8 cellular contexts compared by ENCODE assay signal in genomic region chr16:19717781-19718623, GRCh38. TPM values are rescaled to one million over a fixed set of nuclear protein-coding genes. Genes with fewer than 3 reads are reported as not detected.
DNase-seq lines count a peak whose midpoint lies in the region; ATAC-seq and TF ChIP-seq lines count a peak whose summit lies in the region.

IQCK (plus strand) TSS chr16:19718271; CDS start chr16:19718307, 36 bp downstream.
A gene with protein sequence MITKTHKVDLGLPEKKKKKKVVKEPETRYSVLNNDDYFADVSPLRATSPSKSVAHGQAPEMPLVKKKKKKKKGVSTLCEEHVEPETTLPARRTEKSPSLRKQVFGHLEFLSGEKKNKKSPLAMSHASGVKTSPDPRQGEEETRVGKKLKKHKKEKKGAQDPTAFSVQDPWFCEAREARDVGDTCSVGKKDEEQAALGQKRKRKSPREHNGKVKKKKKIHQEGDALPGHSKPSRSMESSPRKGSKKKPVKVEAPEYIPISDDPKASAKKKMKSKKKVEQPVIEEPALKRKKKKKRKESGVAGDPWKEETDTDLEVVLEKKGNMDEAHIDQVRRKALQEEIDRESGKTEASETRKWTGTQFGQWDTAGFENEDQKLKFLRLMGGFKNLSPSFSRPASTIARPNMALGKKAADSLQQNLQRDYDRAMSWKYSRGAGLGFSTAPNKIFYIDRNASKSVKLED (minus strand): TSS chr16:19718227. CDS start chr16:19715035, 3,192 bp downstream.

- peak within 1 kb of the TSS; percentile 96 for H2AFZ ChIP-seq in PC-3 (ENCODE audit: low read length)

- WGBS in HUES64: under 1% methylated on average over 88 of the region's 88 CpGs
- WGBS in esophagus squamous epithelium, 2 donors: 1% methylated on average over 21 of the region's 88 CpGs; no CpG with 5 or more reads in 1 of the 2 donors

- H3K9me3 Mint-ChIP-seq in activated T-cell treated with anti-CD3 and anti-CD28 coated beads, Interleukin-2, amount 50 U/mL, for 72 hours: no peaks in the 10 kb centered on the region

- no peak for TF ChIP-seq CTCF in PC-3 (conservative IDR thresholded peaks at IDR 0.05; ENCODE audit: low read depth, low read length)
- peak in 3 of 6 experiments; percentile 9 to 29 (median 12) for TF ChIP-seq CTCF in esophagus squamous epithelium (IDR thresholded peaks at IDR 0.05)

- peak; percentile 92 for ATAC-seq in GM21515 (IDR thresholded peaks at IDR 0.05; ENCODE audit: unreplicated experiment)
- peak; percentile 83 for ATAC-seq in PC-3
- ATAC-seq in activated T-cell treated with anti-CD3 and anti-CD28 coated beads, Interleukin-2, amount 50 U/mL, for 72 hours (replicated peaks in 1 of 2): peak; percentile 96

- no peaks in the 10 kb centered on the region for H3K27me3 Mint-ChIP-seq in activated T-cell treated with anti-CD3 and anti-CD28 coated beads, Interleukin-2, amount 50 U/mL, for 72 hours (ENCODE audit: low read depth)

- H3K36me3 Mint-ChIP-seq in activated T-cell treated with anti-CD3 and anti-CD28 coated beads, Interleukin-2, amount 50 U/mL, for 72 hours (ENCODE audit: insufficient read depth in 2 of 2): peaks cover 3 to 7% of the 10 kb centered on the region in 2 donors

- H3F3A ChIP-seq in PC-3 (ENCODE audit: low read length, unreplicated experiment): no peaks in the 10 kb centered on the region

- H3K4me1 ChIP-seq in HUES64 (ENCODE audit: insufficient read depth, low read length): peaks cover 15% of the 10 kb centered on the region
- peaks cover 22% of the 10 kb centered on the region for H3K4me1 ChIP-seq in PC-3 (ENCODE audit: insufficient read depth, low read length)
- peaks cover 25 to 56% (median 30%) of the 10 kb centered on the region in 3 donors for H3K4me1 ChIP-seq in esophagus squamous epithelium
- peaks cover 4 to 24% of the 10 kb centered on the region in 2 donors for H3K4me1 ChIP-seq in muscle layer of duodenum (ENCODE audit: control insufficient read depth in 1 of 2, insufficient read depth in 2 of 2, low read length in 2 of 2)

- peak within 1 kb of the TSS; percentile 92 to 95 for H3K4me3 Mint-ChIP-seq in activated T-cell treated with anti-CD3 and anti-CD28 coated beads, Interleukin-2, amount 50 U/mL, for 72 hours

- H3K36me3 ChIP-seq in HUES64 (ENCODE audit: insufficient read depth, low read length): peaks cover 33% of the 10 kb centered on the region
- peaks cover 10% of the 10 kb centered on the region; the same call in 1 of the 2 replicates for H3K36me3 ChIP-seq in PC-3 (ENCODE audit: low read depth, low read length)
- peaks cover 4 to 19% (median 12%) of the 10 kb centered on the region in 3 donors for H3K36me3 ChIP-seq in esophagus squamous epithelium
- H3K36me3 ChIP-seq in muscle layer of duodenum (ENCODE audit: control insufficient read depth in 1 of 2, insufficient read depth in 2 of 2, low read length in 2 of 2): peaks cover 9% of the 10 kb centered on the region in 2 donors

- intact Hi-C loops in PC-3 (cut with micrococcal nuclease) (loop anchor here (2.0 to 5.0 kb wide), 4 partner anchors 17 to 167 kb away; partner anchors contain the start of gene GPRC5B), esophagus squamous epithelium (cut with DNase I) (no loop called here)

- POLR2A ChIA-PET in PC-3 (lab: Charles Lee; ENCODE audit: unreplicated experiment): no interaction called here

- H3K27me3 ChIP-seq in HUES64 (ENCODE audit: insufficient read depth, low read length) (no peaks in the 10 kb centered on the region), PC-3 (ENCODE audit: low read length) (no peaks in the 10 kb centered on the region), esophagus squamous epithelium (no peaks in the 10 kb centered on the region), muscle layer of duodenum (ENCODE audit: low read depth, low read length) (no peaks in the 10 kb centered on the region)

- H4K20me1 ChIP-seq in PC-3 (ENCODE audit: low read length): peaks cover 11% of the 10 kb centered on the region

- peak within 1 kb of the TSS; percentile 91 for H3K27ac ChIP-seq in HUES64 (ENCODE audit: low read depth, low read length)
- H3K27ac ChIP-seq in PC-3 (ENCODE audit: low read length): peak within 1 kb of the TSS; percentile 73
- peak within 1 kb of the TSS; percentile 72 to 92 (median 85) for H3K27ac ChIP-seq in esophagus squamous epithelium
- peak within 1 kb of the TSS; percentile 84 for H3K27ac ChIP-seq in muscle layer of duodenum (ENCODE audit: low read length)

- CTCF ChIA-PET in PC-3 (lab: Charles Lee): no interaction called here

- H3K4me1 Mint-ChIP-seq in activated T-cell treated with anti-CD3 and anti-CD28 coated beads, Interleukin-2, amount 50 U/mL, for 72 hours (ENCODE audit: low read depth): peaks cover 39% of the 10 kb centered on the region

- H3K9me3 ChIP-seq in HUES64 (ENCODE audit: insufficient read depth, low read depth, low read length) (no peaks in the 10 kb centered on the region), PC-3 (ENCODE audit: low read length) (no peaks in the 10 kb centered on the region), esophagus squamous epithelium (no peaks in the 10 kb centered on the region), muscle layer of duodenum (ENCODE audit: control insufficient read depth in 1 of 2, low read length in 2 of 2) (no peaks in the 10 kb centered on the region)

- TF ChIP-seq POLR2A in esophagus squamous epithelium (IDR thresholded peaks at IDR 0.05): peak in 2 of 4 donors; percentile 54 to 71

- peak within 1 kb of the TSS; percentile 97 for H3K9ac ChIP-seq in HUES64 (ENCODE audit: low read depth, low read length)
- H3K9ac ChIP-seq in PC-3 (ENCODE audit: low read length): peak within 1 kb of the TSS; percentile 97

- TSS peak; percentile 56 for BruUV-seq in PC-3 (replicated peaks; lab: Mats Ljungman, UMichigan)

- peaks cover 69% of the 10 kb centered on the region for H3K79me2 ChIP-seq in PC-3 (ENCODE audit: low read length)

- H3K27ac Mint-ChIP-seq in activated T-cell treated with anti-CD3 and anti-CD28 coated beads, Interleukin-2, amount 50 U/mL, for 72 hours: peak within 1 kb of the TSS; percentile 85

- H3K4me2 ChIP-seq in PC-3 (ENCODE audit: low read length): peak within 1 kb of the TSS; percentile 95

- H3K9me2 ChIP-seq in PC-3 (replicated peaks; ENCODE audit: low read length): no peaks in the 10 kb centered on the region

- DNase-seq in DMS53 (lab: John Stamatoyannopoulos, UW): peak; percentile 93
- peak; percentile 77 for DNase-seq in PC-3
- peak; percentile 93 to 95 for DNase-seq in activated T-cell treated with anti-CD3 and anti-CD28 coated beads, Interleukin-2, amount 50 U/mL, for 72 hours
- DNase-seq in esophagus squamous epithelium (lab: John Stamatoyannopoulos, UW): peak; percentile 23
- peak; percentile 73 for DNase-seq in stimulated activated CD8-positive, alpha-beta memory T cell treated with anti-CD3 and anti-CD28 coated beads, Interleukin-7, amount 100 ng/mL, for 24 hours (ENCODE audit: low read depth)

- H3K4me3 ChIP-seq in HUES64 (ENCODE audit: low read length) (peak within 1 kb of the TSS; percentile 88), PC-3 (ENCODE audit: low read length) (peak within 1 kb of the TSS; percentile 97), esophagus squamous epithelium (peak within 1 kb of the TSS; percentile 88 to 94 (median 92)), muscle layer of duodenum (ENCODE audit: low read depth in 1 of 2, low read length in 2 of 2) (peak within 1 kb of the TSS; percentile 94 to 100)

RNA-seq across cellular contexts. Expression of gene IQCK, which starts in this region (rescaled TPM):
- polyA plus RNA-seq in HUES64 (2013, experiment 1 of 2): 8.6 TPM
- polyA plus RNA-seq in HUES64 (2013, experiment 2 of 2): 10.5 TPM
- total RNA-seq in PC-3 (2014; rRNA removed) (3.3 and 8.9 TPM in 2 replicates), esophagus squamous epithelium (1 to 10 TPM; 2.2 to 9.3 (median 6.1) TPM)
- total RNA-seq in activated T-cell treated with anti-CD3 and anti-CD28 coated beads, Interleukin-2, amount 50 U/mL, for 72 hours: 1 to 10 TPM; 3.7 to 3.8 TPM

RNA-seq across cellular contexts. Expression of the second gene that starts in this region (rescaled TPM):
- polyA plus RNA-seq in HUES64 (2013, experiment 1 of 2): 70.9 TPM
- polyA plus RNA-seq in HUES64 (2013, experiment 2 of 2): 89.3 TPM
- total RNA-seq in PC-3 (2014; rRNA removed) (13.6 and 18.8 TPM in 2 replicates), esophagus squamous epithelium (10 to 100 TPM in 2 of 4 donors, 1 to 10 TPM in 2; 9.0 to 14.3 (median 11.7) TPM)
- total RNA-seq in activated T-cell treated with anti-CD3 and anti-CD28 coated beads, Interleukin-2, amount 50 U/mL, for 72 hours: 10 to 100 TPM; 14.6 to 14.9 TPM

Comparison
In these comparisons a context has a peak if more than half of its experiments do, and no peak if none do; other contexts are left out.
1. Peak in every context shown above with its lines: DNase-seq, ATAC-seq, H3K4me3 ChIP-seq and H3K27ac ChIP-seq.
2. DNase-seq: peak in every context shown above with its lines; median percentile 94 in activated T-cell treated with anti-CD3 and anti-CD28 coated beads, Interleukin-2, amount 50 U/mL, for 72 hours; 93 in DMS53; 77 in PC-3; 73 in stimulated activated CD8-positive, alpha-beta memory T cell treated with anti-CD3 and anti-CD28 coated beads, Interleukin-7, amount 100 ng/mL, for 24 hours; 23 in esophagus squamous epithelium.